9 cellular contexts compared by ENCODE assay signal in the genomic region with DNA sequence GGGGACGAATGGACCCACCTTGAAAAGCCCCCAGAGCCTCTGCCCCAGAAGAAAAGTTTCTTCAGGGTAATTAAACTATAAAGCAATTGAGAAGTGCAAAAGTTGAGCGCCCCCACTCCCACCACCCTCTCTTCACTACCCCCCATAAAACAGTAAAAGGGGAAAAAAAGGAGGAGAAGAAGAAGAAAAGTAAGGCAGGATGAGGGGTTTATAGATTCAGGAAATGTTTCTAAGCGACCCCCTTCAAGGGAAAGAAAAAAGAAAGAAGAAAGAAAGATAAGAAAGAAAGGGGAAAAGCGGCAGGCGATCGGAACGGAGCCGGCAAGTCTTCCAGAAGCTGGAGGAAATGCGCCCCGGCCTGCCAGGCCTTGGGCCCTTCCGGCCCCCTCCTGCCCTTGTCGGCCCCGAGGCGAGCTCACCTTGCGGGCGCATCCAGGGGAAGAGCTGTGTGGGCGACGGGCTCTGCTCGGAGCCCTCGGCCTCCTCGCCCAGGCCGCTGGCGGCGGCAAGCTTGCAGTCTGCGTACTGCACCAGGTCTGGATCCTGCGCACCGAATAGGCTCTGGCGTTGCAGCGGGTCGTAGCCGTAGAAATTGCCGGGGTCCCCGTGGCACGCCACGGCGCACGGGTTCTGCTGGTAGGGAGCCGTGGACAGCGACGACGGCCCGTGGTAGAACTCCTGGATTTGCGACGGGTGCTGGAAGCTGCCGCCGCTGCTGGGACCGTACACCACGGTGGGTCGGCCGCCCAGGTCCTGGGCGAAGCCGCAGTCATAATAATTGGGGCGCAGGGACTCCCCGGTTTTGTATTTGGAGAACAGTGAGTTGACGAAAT. TPM values are rescaled to one million over a fixed set of nuclear protein-coding genes. Genes with fewer than 3 reads are reported as not detected.
A peak's percentile ranks its signal among the peaks of the same experiment; 100 is the strongest.
DNase-seq lines count a peak whose midpoint lies in the region; ATAC-seq and TF ChIP-seq lines count a peak whose summit lies in the region.
"Had no signal": no experiment of that assay in that cellular context is flagged by ENCODE, and none has a peak within 500 bp of the region (broad histone marks: within the 10 kb centered on the region; RNA-seq: fewer than 3 reads in every experiment).

No MANE protein-coding gene starts in this region.

- in situ Hi-C loops in IMR-90 (cut with MboI; ENCODE audit: low sequenced_read_pairs) = no loop called here

- no peak overlapping the region for H4K91ac ChIP-seq in IMR-90 (ENCODE audit: insufficient read depth, low read depth, low read length)

- no peak overlapping the region for H2BK20ac ChIP-seq in IMR-90 (ENCODE audit: low read depth, low read length)

- TF ChIP-seq CTCF in A673 (conservative IDR thresholded peaks at IDR 0.05; ENCODE audit: low read depth, low read length) = no peak
- no peak for TF ChIP-seq CTCF in IMR-90 (conservative IDR thresholded peaks at IDR 0.05; ENCODE audit: low read depth, low read length)
- no peak for TF ChIP-seq CTCF in mucosa of descending colon (IDR thresholded peaks at IDR 0.05)
- no peak for TF ChIP-seq CTCF in dorsolateral prefrontal cortex (IDR thresholded peaks at IDR 0.05 in 54 of 56, conservative IDR thresholded peaks at IDR 0.05 in 2 of 56; ENCODE audit: low read depth in 1 of 56, partially characterized antibody in 56 of 56)

- peaks cover 51% of the 10 kb centered on the region for H3K4me1 Mint-ChIP-seq in activated naive CD8-positive, alpha-beta T cell treated with anti-CD3 and anti-CD28 coated beads for 36 hours

- H3K27ac Mint-ChIP-seq in activated naive CD8-positive, alpha-beta T cell treated with anti-CD3 and anti-CD28 coated beads for 36 hours = no peak overlapping the region

- H2BK15ac ChIP-seq in IMR-90 (ENCODE audit: low read depth, low read length) = no peak overlapping the region

- ATAC-seq in IMR-90 (ENCODE audit: low read depth) (no peak), mucosa of descending colon (no peak)
- ATAC-seq: left colon had no signal

- TF ChIP-seq RAD21 in IMR-90 (IDR thresholded peaks at IDR 0.05; ENCODE audit: low read length) = no peak

- H3K4me1 ChIP-seq in A673 (ENCODE audit: insufficient read depth, low read length, poor library complexity, severe bottlenecking) (peaks cover 27% of the 10 kb centered on the region), IMR-90 (ENCODE audit: control insufficient read depth, insufficient read depth, low read length) (peaks cover 11% of the 10 kb centered on the region), mucosa of descending colon (ENCODE audit: low read depth) (peaks cover 36% of the 10 kb centered on the region)

- H3K4me3 ChIP-seq in A673 (ENCODE audit: low read depth, low read length, poor library complexity, severe bottlenecking) (peak overlapping the region; percentile 87), IMR-90 (ENCODE audit: insufficient read depth, low read depth, low read length) (peak overlapping the region; percentile 52), mucosa of descending colon (no peak overlapping the region), dorsolateral prefrontal cortex (peak overlapping the region in 1 of 59 donors; percentile 10)

- no peaks in the 10 kb centered on the region for H3K36me3 Mint-ChIP-seq in activated naive CD8-positive, alpha-beta T cell treated with anti-CD3 and anti-CD28 coated beads for 36 hours

- no peak overlapping the region for H4K8ac ChIP-seq in IMR-90 (ENCODE audit: low read depth in 2 of 2, low read length in 2 of 2)

- H3K9me3 Mint-ChIP-seq in activated naive CD8-positive, alpha-beta T cell treated with anti-CD3 and anti-CD28 coated beads for 36 hours = no peaks in the 10 kb centered on the region

- H3K36me3 ChIP-seq in A673 (ENCODE audit: insufficient read depth, low read length, poor library complexity, severe bottlenecking) = no peaks in the 10 kb centered on the region
- H3K36me3 ChIP-seq in IMR-90 (ENCODE audit: control insufficient read depth, insufficient read depth, low read length) = no peaks in the 10 kb centered on the region
- no peaks in the 10 kb centered on the region for H3K36me3 ChIP-seq in mucosa of descending colon (ENCODE audit: low read depth)

- intact Hi-C loops in A673 (cut with micrococcal nuclease; ENCODE audit: unreplicated experiment) = no loop called here
- intact Hi-C loops in IMR-90 (cut with micrococcal nuclease) = no loop called here
- intact Hi-C loops in mucosa of descending colon (cut with DNase I, micrococcal nuclease) = no loop called here
- intact Hi-C loops in dorsolateral prefrontal cortex (cut with DNase I) = loop anchor here (10.0 kb wide), 4 partner anchors 119 to 479 kb away; no protein-coding TSS in a partner anchor

- DNase-seq in A673 (ENCODE audit: low spot score) (peak; percentile 72), IMR-90 (peak; percentile 31), mucosa of descending colon (peak in 2 of 3 donors; percentile 55 to 65), dorsolateral prefrontal cortex (no peak), putamen (ENCODE audit: low spot score) (no peak), medulla oblongata (ENCODE audit: extremely low spot score) (no peak), foreskin melanocyte (no peak)
- DNase-seq in activated naive CD8-positive, alpha-beta T cell treated with anti-CD3 and anti-CD28 coated beads for 36 hours = no peak

- H3K14ac ChIP-seq in IMR-90 (replicated peaks; ENCODE audit: low read depth, low read length) = no peak overlapping the region

- no peak overlapping the region for H3K4ac ChIP-seq in IMR-90 (ENCODE audit: low read depth, low read length)

- no peak overlapping the region for H3K23ac ChIP-seq in IMR-90 (ENCODE audit: low read depth, low read length)

- BruUV-seq in A673 (replicated peaks; lab: Mats Ljungman, UMichigan) (no TSS peak), IMR-90 (replicated peaks; lab: Mats Ljungman, UMichigan) (no TSS peak)

- no peak overlapping the region for H2AK5ac ChIP-seq in IMR-90 (ENCODE audit: low read depth, low read length)

- 0 out of 2 replicates have a peak, but pooled peaks cover 3% of the 10 kb centered on the region for H3K9me1 ChIP-seq in IMR-90 (ENCODE audit: insufficient read depth, low read length)

- H3K18ac ChIP-seq in IMR-90 (ENCODE audit: low read depth, low read length) = no peak overlapping the region; the same call in 1 of the 2 replicates

- no peaks in the 10 kb centered on the region for H3K9me3 ChIP-seq in A673 (ENCODE audit: low read depth, low read length, poor library complexity, severe bottlenecking)
- no peaks in the 10 kb centered on the region for H3K9me3 ChIP-seq in IMR-90 (ENCODE audit: control insufficient read depth, insufficient read depth, low read length)
- H3K9me3 ChIP-seq in mucosa of descending colon = no peaks in the 10 kb centered on the region

- H3K27me3 ChIP-seq in A673 (replicated peaks; ENCODE audit: insufficient read depth, low read depth, low read length, poor library complexity) (no peaks in the 10 kb centered on the region), IMR-90 (ENCODE audit: control insufficient read depth, insufficient read depth, low read length) (peaks cover 36% of the 10 kb centered on the region), dorsolateral prefrontal cortex (peaks cover 18 to 100% (median 98%) of the 10 kb centered on the region in 45 donors)

- H3K27me3 Mint-ChIP-seq in activated naive CD8-positive, alpha-beta T cell treated with anti-CD3 and anti-CD28 coated beads for 36 hours = peaks cover 92% of the 10 kb centered on the region

- POLR2A ChIA-PET in A673 (lab: Charles Lee; ENCODE audit: low non-redundant PET) = interaction anchor here (0.6 kb wide), 1 partner anchor 360 kb away, joined by 4 read pairs; no protein-coding TSS in a partner anchor
- POLR2A ChIA-PET in IMR-90 (lab: Charles Lee; ENCODE audit: unreplicated experiment) = interaction anchor here (0.6 to 1.4 kb wide), 3 partner anchors 17 to 26 kb away, joined by 3 to 4 read pairs (median 4); no protein-coding TSS in a partner anchor

- peak overlapping the region; percentile 40 for H3K4me3 Mint-ChIP-seq in activated naive CD8-positive, alpha-beta T cell treated with anti-CD3 and anti-CD28 coated beads for 36 hours

- H3K9ac ChIP-seq in IMR-90 (ENCODE audit: low read depth, low read length) = peak overlapping the region; percentile 63

- no peak overlapping the region for H4K5ac ChIP-seq in IMR-90 (ENCODE audit: low read depth, low read length)

- dilution Hi-C loops in IMR-90 (cut with HindIII; ENCODE audit: low sequenced_read_pairs, unreplicated experiment) = no loop called here

- peak overlapping the region; percentile 78 for H2AFZ ChIP-seq in IMR-90 (replicated peaks; ENCODE audit: low read length, poor library complexity)

- CTCF ChIA-PET in A673 (lab: Charles Lee) (interaction anchor here (0.6 to 1.5 kb wide), 7 partner anchors 12 to 589 kb away, joined by 3 to 9 read pairs (median 4); partner anchors contain the start of genes HOXB5 and HOXB9), IMR-90 (lab: Yijun Ruan, JAX) (interaction anchor here (0.6 to 1.4 kb wide), 5 partner anchors 9 to 355 kb away, joined by 3 to 6 read pairs (median 4); no protein-coding TSS in a partner anchor)

- no peak overlapping the region; the same call in 1 of the 2 replicates for H2BK120ac ChIP-seq in IMR-90 (ENCODE audit: low read depth, low read length)

- H3K79me1 ChIP-seq in IMR-90 (ENCODE audit: low read depth in 1 of 2, low read length in 2 of 2) = peaks cover 9 to 27% of the 10 kb centered on the region in 2 experiments; a peak in 3 of 4 replicates

- H2AK9ac ChIP-seq in IMR-90 (replicated peaks; ENCODE audit: low read depth, low read length, poor library complexity) = peak overlapping the region; percentile 57

- H2BK5ac ChIP-seq in IMR-90 (ENCODE audit: low read depth, low read length, poor library complexity, severe bottlenecking) = peak overlapping the region; percentile 27

- 42% methylated on average over 39 of the region's 55 CpGs; no CpG with 5 or more reads in 1 of the 2 experiments for WGBS in IMR-90 (ENCODE audit: extremely low coverage in 2 of 2, insufficient read length in 1 of 2), 2 experiments

- H3K27ac ChIP-seq in A673 (ENCODE audit: low read depth, low read length, poor library complexity, severe bottlenecking) = peak overlapping the region; percentile 96
- peak overlapping the region; percentile 94 for H3K27ac ChIP-seq in IMR-90 (ENCODE audit: insufficient read depth, low read length)
- H3K27ac ChIP-seq in dorsolateral prefrontal cortex = no peak overlapping the region

- H4K20me1 ChIP-seq in IMR-90 (ENCODE audit: insufficient read depth, low read length) = peaks cover 4% of the 10 kb centered on the region; the same call in 1 of the 2 replicates

- 0 out of 2 replicates have a peak overlapping the region, but pooled peaks have one; percentile 9 for H3K56ac ChIP-seq in IMR-90 (ENCODE audit: extremely low read depth, insufficient read depth, low read length)

- H3K4me2 ChIP-seq in IMR-90 (ENCODE audit: low read depth, low read length) = peak overlapping the region; percentile 73

- TF ChIP-seq POLR2A in IMR-90 (IDR thresholded peaks at IDR 0.05; ENCODE audit: low read depth, low read length) = no peak

RNA-seq across cellular contexts. Expression of gene HOXB8, which starts 1.0 kb away (rescaled TPM):
- total RNA-seq in A673 (2021) = 13.1 and 16.3 TPM in 2 replicates
- total RNA-seq in IMR-90 (2012; rRNA removed) = 0.54 and 0.56 TPM in 2 replicates
- 5.3 and 6.2 TPM in 2 replicates for polyA plus RNA-seq in IMR-90 (2012; rRNA removed)
- polyA plus RNA-seq in IMR-90 (2012; cell fraction: cytosol; rRNA removed) = 2.2 and 6.0 TPM in 2 replicates
- 3.2 and 4.6 TPM in 2 replicates for polyA plus RNA-seq in IMR-90 (2012; cell fraction: nucleus; rRNA removed; ENCODE audit: low replicate concordance)
- not detected for total RNA-seq in activated naive CD8-positive, alpha-beta T cell treated with anti-CD3 and anti-CD28 coated beads for 36 hours
- 1 to 10 TPM; 4.2 to 7.5 (median 5.6) TPM for total RNA-seq in mucosa of descending colon
- not detected for total RNA-seq in dorsolateral prefrontal cortex

RNA-seq across cellular contexts. Expression of gene HOXB7, which starts 3.3 kb away (rescaled TPM):
- total RNA-seq in A673 (2021) (32.2 and 37.9 TPM in 2 replicates), IMR-90 (2012; rRNA removed) (1.8 and 3.3 TPM in 2 replicates), mucosa of descending colon (10 to 100 TPM; 10.9 to 29.1 (median 22.4) TPM), dorsolateral prefrontal cortex (under 1 TPM in 7 of 120 experiments, not detected in 113; 0.37 to 0.69 (median 0.42) TPM)
- polyA plus RNA-seq in IMR-90 (2012; rRNA removed) = 6.7 and 7.5 TPM in 2 replicates
- 5.2 and 6.4 TPM in 2 replicates for polyA plus RNA-seq in IMR-90 (2012; cell fraction: cytosol; rRNA removed)
- 1.8 and 2.6 TPM in 2 replicates for polyA plus RNA-seq in IMR-90 (2012; cell fraction: nucleus; rRNA removed; ENCODE audit: low replicate concordance)
- total RNA-seq in activated naive CD8-positive, alpha-beta T cell treated with anti-CD3 and anti-CD28 coated beads for 36 hours = 1 to 10 TPM in 1 of 2 experiments, under 1 TPM in 1; 0.62 to 1.4 TPM

RNA-seq across cellular contexts. Expression of gene HOXB6, which starts 9.3 kb away (rescaled TPM):
- 19.8 and 27.6 TPM in 2 replicates for total RNA-seq in A673 (2021)
- 11.1 and 11.9 TPM in 2 replicates for total RNA-seq in IMR-90 (2012; rRNA removed)
- 42.2 and 48.1 TPM in 2 replicates for polyA plus RNA-seq in IMR-90 (2012; rRNA removed)
- 66.4 and 75.0 TPM in 2 replicates for polyA plus RNA-seq in IMR-90 (2012; cell fraction: cytosol; rRNA removed)
- polyA plus RNA-seq in IMR-90 (2012; cell fraction: nucleus; rRNA removed; ENCODE audit: low replicate concordance) = 27.7 and 38.2 TPM in 2 replicates
- not detected for total RNA-seq in activated naive CD8-positive, alpha-beta T cell treated with anti-CD3 and anti-CD28 coated beads for 36 hours
- 10 to 100 TPM; 41.3 to 68.8 (median 50.9) TPM for total RNA-seq in mucosa of descending colon
- total RNA-seq in dorsolateral prefrontal cortex = under 1 TPM in 4 of 120 experiments, not detected in 116; 0.26 to 0.35 (median 0.29) TPM

RNA-seq across cellular contexts. Expression of gene HOXB9, which starts 12.1 kb away (rescaled TPM):
- total RNA-seq in A673 (2021) = 8.2 and 14.6 TPM in 2 replicates
- total RNA-seq in IMR-90 (2012; rRNA removed) = under 0.01 TPM in 1 of 2 replicates, not detected in the other
- 0.05 and 0.07 TPM in 2 replicates for polyA plus RNA-seq in IMR-90 (2012; rRNA removed)
- 0.01 and 0.04 TPM in 2 replicates for polyA plus RNA-seq in IMR-90 (2012; cell fraction: cytosol; rRNA removed)
- 0.03 and 0.10 TPM in 2 replicates for polyA plus RNA-seq in IMR-90 (2012; cell fraction: nucleus; rRNA removed; ENCODE audit: low replicate concordance)
- 1 to 10 TPM; 3.4 to 4.0 TPM for total RNA-seq in activated naive CD8-positive, alpha-beta T cell treated with anti-CD3 and anti-CD28 coated beads for 36 hours
- 10 to 100 TPM; 40.1 to 78.4 (median 41.5) TPM for total RNA-seq in mucosa of descending colon
- total RNA-seq in dorsolateral prefrontal cortex = not detected

RNA-seq across cellular contexts. Expression of gene HOXB5, which starts 20.5 kb away (rescaled TPM):
- total RNA-seq in A673 (2021) (5.9 and 6.4 TPM in 2 replicates), IMR-90 (2012; rRNA removed) (0.54 and 0.56 TPM in 2 replicates), mucosa of descending colon (10 to 100 TPM; 16.2 to 29.3 (median 19.9) TPM), dorsolateral prefrontal cortex (under 1 TPM in 1 of 120 experiments, not detected in 119; 0.23 TPM)
- polyA plus RNA-seq in IMR-90 (2012; rRNA removed) = 18.0 and 18.1 TPM in 2 replicates
- polyA plus RNA-seq in IMR-90 (2012; cell fraction: cytosol; rRNA removed) = 19.7 and 32.7 TPM in 2 replicates
- polyA plus RNA-seq in IMR-90 (2012; cell fraction: nucleus; rRNA removed; ENCODE audit: low replicate concordance) = 13.4 and 16.5 TPM in 2 replicates
- total RNA-seq in activated naive CD8-positive, alpha-beta T cell treated with anti-CD3 and anti-CD28 coated beads for 36 hours = not detected

Comparison
In these comparisons a context has a peak if more than half of its experiments do, and no peak if none do; other contexts are left out.
1. DNase-seq: peak in A673 (single experiment), IMR-90 (single experiment) and mucosa of descending colon (2 of 3); none in activated naive CD8-positive, alpha-beta T cell treated with anti-CD3 and anti-CD28 coated beads for 36 hours (single experiment), dorsolateral prefrontal cortex (0 of 10), putamen (single experiment), medulla oblongata (single experiment) and foreskin melanocyte (single experiment).
2. H3K27ac ChIP-seq: peak in A673 (single experiment) and IMR-90 (single experiment); none in dorsolateral prefrontal cortex (0 of 59).
3. intact Hi-C loops: an anchor here in dorsolateral prefrontal cortex (10.0 kb wide); none called in A673, IMR-90 and mucosa of descending colon.